18 cellular contexts compared by ENCODE assay signal in the genomic region with DNA sequence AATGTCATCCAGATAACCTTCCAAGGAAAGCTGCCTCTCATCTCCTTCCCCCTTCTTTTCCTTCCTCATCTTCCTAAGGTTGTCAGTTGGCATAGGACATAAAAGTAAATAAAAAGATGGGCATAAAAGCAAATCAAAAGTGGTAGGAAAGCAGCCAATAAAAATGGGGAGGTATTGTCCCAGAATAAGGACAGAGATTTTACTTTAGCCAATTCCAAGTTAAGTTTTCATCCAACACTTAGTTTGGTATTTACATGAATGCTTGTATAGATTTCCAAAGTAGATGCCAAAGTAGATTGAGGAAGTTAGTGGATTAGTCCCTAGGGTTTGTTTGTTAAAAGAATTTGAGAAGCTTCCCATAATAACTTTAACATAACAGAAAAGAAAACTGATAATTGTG.
"Had no signal": no experiment of that assay in that cellular context is flagged by ENCODE, and none has a peak within 500 bp of the region (broad histone marks: within the 10 kb centered on the region; RNA-seq: fewer than 3 reads in every experiment).

No MANE protein-coding gene starts in this region.

- DNase-seq: activated CD4-positive, alpha-beta T cell treated with anti-CD3 and anti-CD28 coated beads, Interleukin-2, amount 10 ng/mL, durations not matched to agents 7 days and 5 days; activated CD8-positive, alpha-beta T cell treated with anti-CD3 and anti-CD28 coated beads, Interleukin-2, amount 10 ng/mL, durations not matched to agents 7 days and 5 days; activated naive CD4-positive, alpha-beta T cell treated with anti-CD3 and anti-CD28 coated beads, Interleukin-2, amount 10 ng/mL, durations not matched to agents 7 days and 5 days; activated T-cell treated with anti-CD3 and anti-CD28 coated beads, Interleukin-2, amount 50 U/mL, for 4 hours; aorta; cortex of kidney; erythroblast; foreskin melanocyte; hypothalamus; islet precursor cell; occipital lobe; stimulated activated CD8-positive, alpha-beta memory T cell treated with anti-CD3 and anti-CD28 coated beads, Interleukin-4, amount 100 ng/mL, for 48 hours; stimulated activated naive CD8-positive, alpha-beta T cell treated with anti-CD3 and anti-CD28 coated beads, Interleukin-15, Interleukin-2, amounts not matched to agents 100 U/mL and 50 U/mL, for 24 hours; T1000 had no signal

- H3K4me1 Mint-ChIP-seq: activated CD4-positive, alpha-beta T cell treated with anti-CD3 and anti-CD28 coated beads, Interleukin-2, amount 10 ng/mL, durations not matched to agents 7 days and 5 days; activated naive CD4-positive, alpha-beta T cell treated with anti-CD3 and anti-CD28 coated beads, Interleukin-2, amount 10 ng/mL, durations not matched to agents 7 days and 5 days; central memory CD8-positive, alpha-beta T cell had no signal

- H3K4me3 ChIP-seq: lung had no signal

- H3K9me3 Mint-ChIP-seq: activated CD4-positive, alpha-beta T cell treated with anti-CD3 and anti-CD28 coated beads, Interleukin-2, amount 10 ng/mL, durations not matched to agents 7 days and 5 days; activated naive CD4-positive, alpha-beta T cell treated with anti-CD3 and anti-CD28 coated beads, Interleukin-2, amount 10 ng/mL, durations not matched to agents 7 days and 5 days; activated T-cell treated with anti-CD3 and anti-CD28 coated beads, Interleukin-2, amount 50 U/mL, for 4 hours; central memory CD8-positive, alpha-beta T cell; mesothelial cell of epicardium; type B pancreatic cell had no signal

- H3K27me3 Mint-ChIP-seq: activated CD4-positive, alpha-beta T cell treated with anti-CD3 and anti-CD28 coated beads, Interleukin-2, amount 10 ng/mL, durations not matched to agents 7 days and 5 days; activated naive CD4-positive, alpha-beta T cell treated with anti-CD3 and anti-CD28 coated beads, Interleukin-2, amount 10 ng/mL, durations not matched to agents 7 days and 5 days; central memory CD8-positive, alpha-beta T cell; type B pancreatic cell had no signal

- H3K4me3 Mint-ChIP-seq: activated CD4-positive, alpha-beta T cell treated with anti-CD3 and anti-CD28 coated beads, Interleukin-2, amount 10 ng/mL, durations not matched to agents 7 days and 5 days; activated CD8-positive, alpha-beta T cell treated with anti-CD3 and anti-CD28 coated beads, Interleukin-2, amount 10 ng/mL, durations not matched to agents 7 days and 5 days; activated naive CD4-positive, alpha-beta T cell treated with anti-CD3 and anti-CD28 coated beads, Interleukin-2, amount 10 ng/mL, durations not matched to agents 7 days and 5 days; activated T-cell treated with anti-CD3 and anti-CD28 coated beads, Interleukin-2, amount 50 U/mL, for 4 hours; central memory CD8-positive, alpha-beta T cell; mesothelial cell of epicardium; type B pancreatic cell had no signal

- H3K36me3 Mint-ChIP-seq: activated naive CD4-positive, alpha-beta T cell treated with anti-CD3 and anti-CD28 coated beads, Interleukin-2, amount 10 ng/mL, durations not matched to agents 7 days and 5 days; mesothelial cell of epicardium; type B pancreatic cell had no signal

- ATAC-seq: activated CD8-positive, alpha-beta T cell treated with anti-CD3 and anti-CD28 coated beads, Interleukin-2, amount 10 ng/mL, durations not matched to agents 7 days and 5 days; activated T-cell treated with anti-CD3 and anti-CD28 coated beads, Interleukin-2, amount 50 U/mL, for 4 hours; stimulated activated naive CD8-positive, alpha-beta T cell treated with anti-CD3 and anti-CD28 coated beads, Interleukin-15, Interleukin-2, amounts not matched to agents 100 U/mL and 50 U/mL, for 24 hours had no signal

- H3K27ac Mint-ChIP-seq: activated CD4-positive, alpha-beta T cell treated with anti-CD3 and anti-CD28 coated beads, Interleukin-2, amount 10 ng/mL, durations not matched to agents 7 days and 5 days; activated CD8-positive, alpha-beta T cell treated with anti-CD3 and anti-CD28 coated beads, Interleukin-2, amount 10 ng/mL, durations not matched to agents 7 days and 5 days; activated naive CD4-positive, alpha-beta T cell treated with anti-CD3 and anti-CD28 coated beads, Interleukin-2, amount 10 ng/mL, durations not matched to agents 7 days and 5 days; mesothelial cell of epicardium; type B pancreatic cell had no signal
